In genomic region chr6:42175860-42176259, GRCh38 we compare ENCODE assay signal across 13 cellular contexts. TPM values are rescaled to one million over a fixed set of nuclear protein-coding genes. Genes with fewer than 3 reads are reported as not detected.
A peak's percentile ranks its signal among the peaks of the same experiment; 100 is the strongest.
DNase-seq lines count a peak whose midpoint lies in the region; ATAC-seq and TF ChIP-seq lines count a peak whose summit lies in the region.
"Had no signal": no experiment of that assay in that cellular context is flagged by ENCODE, and none has a peak within 500 bp of the region (broad histone marks: within the 10 kb centered on the region; RNA-seq: fewer than 3 reads in every experiment).

No MANE protein-coding gene starts in this region.

- no peaks in the 10 kb centered on the region for H3K9me3 Mint-ChIP-seq in type B pancreatic cell
- H3K9me3 Mint-ChIP-seq: activated naive CD8-positive, alpha-beta T cell treated with anti-CD3 and anti-CD28 coated beads, Interleukin-2, amount 10 ng/mL, durations not matched to agents 7 days and 5 days had no signal

- no peaks in the 10 kb centered on the region for H3K36me3 ChIP-seq in cardiac muscle cell
- no peaks in the 10 kb centered on the region for H3K36me3 ChIP-seq in OCI-LY7 (ENCODE audit: insufficient read depth, low read length)
- H3K36me3 ChIP-seq in upper lobe of left lung, result no peaks in the 10 kb centered on the region
- H3K36me3 ChIP-seq: tibial nerve had no signal

- no peak overlapping the region for H2AFZ ChIP-seq in OCI-LY7 (ENCODE audit: low read length)

- H3K27me3 ChIP-seq in cardiac muscle cell (no peaks in the 10 kb centered on the region), upper lobe of left lung (no peaks in the 10 kb centered on the region)

- H3K27ac ChIP-seq in cardiac muscle cell (no peak overlapping the region), OCI-LY7 (ENCODE audit: low read depth, low read length, poor library complexity, severe bottlenecking) (no peak overlapping the region), upper lobe of left lung (no peak overlapping the region)
- H3K27ac ChIP-seq: coronary artery, tibial nerve had no signal

- H3K79me2 ChIP-seq in OCI-LY7 (ENCODE audit: insufficient read depth, low read depth, low read length), result no peaks in the 10 kb centered on the region

- H3K27ac Mint-ChIP-seq in type B pancreatic cell, result no peak overlapping the region
- H3K27ac Mint-ChIP-seq: activated naive CD8-positive, alpha-beta T cell treated with anti-CD3 and anti-CD28 coated beads, Interleukin-2, amount 10 ng/mL, durations not matched to agents 7 days and 5 days had no signal

- H3K9me3 ChIP-seq in cardiac muscle cell (ENCODE audit: low read depth) (no peaks in the 10 kb centered on the region), OCI-LY7 (ENCODE audit: low read length) (no peaks in the 10 kb centered on the region), upper lobe of left lung (no peaks in the 10 kb centered on the region)
- H3K9me3 ChIP-seq: tibial nerve had no signal

- POLR2A ChIA-PET in OCI-LY7 (lab: Charles Lee), result interaction anchor here (0.7 kb wide), 2 partner anchors 67 to 299 kb away, joined by 3 to 6 read pairs; no protein-coding TSS in a partner anchor

- no peak for ATAC-seq in Right ventricle myocardium superior (ENCODE audit: poor library complexity)
- no peak for ATAC-seq in HG02623 (IDR thresholded peaks at IDR 0.05; ENCODE audit: unreplicated experiment)
- ATAC-seq in upper lobe of left lung (ENCODE audit: low FRiP score in 2 of 2), result no peak

- intact Hi-C loops in Right ventricle myocardium superior (cut with DNase I), result no loop called here
- intact Hi-C loops in OCI-LY7 (cut with micrococcal nuclease; ENCODE audit: unreplicated experiment), result no loop called here

- no peak for TF ChIP-seq POLR2A in upper lobe of left lung (IDR thresholded peaks at IDR 0.05)

- peak; percentile 30 for TF ChIP-seq CTCF in cardiac muscle cell (IDR thresholded peaks at IDR 0.05; ENCODE audit: low read depth, low read length)
- peak; percentile 69 for TF ChIP-seq CTCF in OCI-LY7 (conservative IDR thresholded peaks at IDR 0.05; ENCODE audit: low read length)
- TF ChIP-seq CTCF in epithelial cell of proximal tubule (conservative IDR thresholded peaks at IDR 0.05; ENCODE audit: low read depth, low read length), result peak; percentile 47
- peak; percentile 38 for TF ChIP-seq CTCF in type B pancreatic cell (conservative IDR thresholded peaks at IDR 0.05)
- no peak for TF ChIP-seq CTCF in upper lobe of left lung (IDR thresholded peaks at IDR 0.05)

- H3K4me3 ChIP-seq in cardiac muscle cell (no peak overlapping the region), OCI-LY7 (ENCODE audit: low read depth, low read length, poor library complexity, severe bottlenecking) (no peak overlapping the region), epithelial cell of proximal tubule (ENCODE audit: low read depth, low read length) (no peak overlapping the region), upper lobe of left lung (no peak overlapping the region)
- H3K4me3 ChIP-seq: coronary artery, tibial nerve had no signal

- no peak for TF ChIP-seq EP300 in upper lobe of left lung (IDR thresholded peaks at IDR 0.05)

- H3K36me3 Mint-ChIP-seq in type B pancreatic cell, result no peaks in the 10 kb centered on the region
- H3K36me3 Mint-ChIP-seq: activated naive CD8-positive, alpha-beta T cell treated with anti-CD3 and anti-CD28 coated beads, Interleukin-2, amount 10 ng/mL, durations not matched to agents 7 days and 5 days had no signal

- no peak overlapping the region for H3K4me3 Mint-ChIP-seq in type B pancreatic cell
- H3K4me3 Mint-ChIP-seq: activated naive CD8-positive, alpha-beta T cell treated with anti-CD3 and anti-CD28 coated beads, Interleukin-2, amount 10 ng/mL, durations not matched to agents 7 days and 5 days had no signal

- WGBS in upper lobe of left lung, 2 donors, result 76 to 81% methylated on average over 5 of the region's 5 CpGs

- no peaks in the 10 kb centered on the region for H3K9me2 ChIP-seq in OCI-LY7 (ENCODE audit: insufficient read depth, low read length)

- CTCF ChIA-PET in OCI-LY7 (lab: Charles Lee; ENCODE audit: unreplicated experiment), result no interaction called here

- no peaks in the 10 kb centered on the region for H4K20me1 ChIP-seq in OCI-LY7 (ENCODE audit: insufficient read depth, low read length)

- H3K4me1 Mint-ChIP-seq in type B pancreatic cell (ENCODE audit: unreplicated experiment), result no peaks in the 10 kb centered on the region

- no TSS peak for BruUV-seq in OCI-LY7 (replicated peaks; lab: Mats Ljungman, UMichigan)

- H3K27me3 Mint-ChIP-seq in type B pancreatic cell, result peaks cover 6% of the 10 kb centered on the region

- DNase-seq in cardiac muscle cell (ENCODE audit: low read depth in 1 of 2, low spot score in 1 of 2) (no peak), Right ventricle myocardium superior (no peak), OCI-LY7 (ENCODE audit: low spot score) (peak; percentile 18), epithelial cell of proximal tubule (ENCODE audit: low read depth) (no peak), type B pancreatic cell (ENCODE audit: extremely low spot score, unreplicated experiment) (no peak), upper lobe of left lung (no peak)
- DNase-seq in activated CD8-positive, alpha-beta memory T cell treated with anti-CD3 and anti-CD28 coated beads, Interleukin-2, amount 50 U/mL, for 48 hours, result no peak
- DNase-seq: activated naive CD8-positive, alpha-beta T cell treated with anti-CD3 and anti-CD28 coated beads, Interleukin-2, amount 10 ng/mL, durations not matched to agents 7 days and 5 days; stimulated activated CD8-positive, alpha-beta memory T cell treated with anti-CD3 and anti-CD28 coated beads, Interleukin-4, amount 100 ng/mL, for 48 hours had no signal

- H3K4me2 ChIP-seq in OCI-LY7 (ENCODE audit: low read length), result no peak overlapping the region

- H3K4me1 ChIP-seq in cardiac muscle cell (ENCODE audit: low read depth), result no peaks in the 10 kb centered on the region
- H3K4me1 ChIP-seq in OCI-LY7 (ENCODE audit: insufficient read depth, low read length, poor library complexity, severe bottlenecking), result no peaks in the 10 kb centered on the region
- peaks cover 0 to 3% (median 0%) of the 10 kb centered on the region in 4 donors for H3K4me1 ChIP-seq in upper lobe of left lung

RNA-seq across cellular contexts. Expression of gene GUCA1A, which starts 2.7 kb away (rescaled TPM):
- total RNA-seq in cardiac muscle cell (0.25 and 0.63 TPM in 2 replicates), Right ventricle myocardium superior (not detected), OCI-LY7 (2022) (not detected in 2 replicates), epithelial cell of proximal tubule (1.4 and 2.2 TPM in 2 replicates), type B pancreatic cell (ENCODE audit: low replicate concordance) (0.41 and 0.57 TPM in 2 replicates), upper lobe of left lung (not detected)
- polyA plus RNA-seq in cardiac muscle cell, result 0.75 and 1.1 TPM in 2 replicates
- total RNA-seq in OCI-LY7 (2014; rRNA removed; shearing (Covaris generic)), result not detected in 2 replicates
- total RNA-seq: activated naive CD8-positive, alpha-beta T cell treated with anti-CD3 and anti-CD28 coated beads, Interleukin-2, amount 10 ng/mL, durations not matched to agents 7 days and 5 days; posterior vena cava; tibial nerve had no signal

RNA-seq across cellular contexts. Expression of gene GUCA1B, which starts 18.9 kb away (rescaled TPM):
- total RNA-seq in cardiac muscle cell, result 0.81 and 1.3 TPM in 2 replicates
- 1.0 TPM in 1 of 2 replicates, not detected in the other for polyA plus RNA-seq in cardiac muscle cell
- total RNA-seq in Right ventricle myocardium superior, result 0.46 TPM
- 1.4 and 1.9 TPM in 2 replicates for total RNA-seq in OCI-LY7 (2014; rRNA removed; shearing (Covaris generic))
- total RNA-seq in OCI-LY7 (2022), result 3.0 and 4.3 TPM in 2 replicates
- total RNA-seq in epithelial cell of proximal tubule, result 0.07 and 0.17 TPM in 2 replicates
- 0.67 and 1.1 TPM in 2 replicates for total RNA-seq in type B pancreatic cell (ENCODE audit: low replicate concordance)
- total RNA-seq in upper lobe of left lung, result 10 to 100 TPM in 1 of 6 donors, 1 to 10 TPM in 3, under 1 TPM in 1, not detected in 1; 0.76 to 10.5 (median 1.3) TPM

RNA-seq across cellular contexts. Expression of gene C6orf132, which starts 33.4 kb away (rescaled TPM):
- total RNA-seq in cardiac muscle cell, result 1.7 and 2.7 TPM in 2 replicates
- polyA plus RNA-seq in cardiac muscle cell, result 0.49 and 0.56 TPM in 2 replicates
- total RNA-seq in Right ventricle myocardium superior, result 1.9 TPM
- total RNA-seq in OCI-LY7 (2014; rRNA removed; shearing (Covaris generic)), result 0.03 TPM in 2 replicates
- not detected in 2 replicates for total RNA-seq in OCI-LY7 (2022)
- 15.3 and 19.8 TPM in 2 replicates for total RNA-seq in epithelial cell of proximal tubule
- total RNA-seq in type B pancreatic cell (ENCODE audit: low replicate concordance), result 22.9 and 56.4 TPM in 2 replicates
- total RNA-seq in upper lobe of left lung, result 10 to 100 TPM in 5 of 6 donors, 1 to 10 TPM in 1; 9.4 to 26.3 (median 17.0) TPM

RNA-seq across cellular contexts. Expression of gene MRPS10, which starts 41.8 kb away (rescaled TPM):
- total RNA-seq in cardiac muscle cell, result 15.8 and 20.6 TPM in 2 replicates
- polyA plus RNA-seq in cardiac muscle cell, result 37.8 and 39.8 TPM in 2 replicates
- 57.0 TPM for total RNA-seq in Right ventricle myocardium superior
- 25.1 and 25.8 TPM in 2 replicates for total RNA-seq in OCI-LY7 (2014; rRNA removed; shearing (Covaris generic))
- total RNA-seq in OCI-LY7 (2022), result 44.6 and 45.0 TPM in 2 replicates
- 40.3 and 62.9 TPM in 2 replicates for total RNA-seq in epithelial cell of proximal tubule
- 27.3 and 29.0 TPM in 2 replicates for total RNA-seq in type B pancreatic cell (ENCODE audit: low replicate concordance)
- 10 to 100 TPM in 5 of 6 donors, 1 to 10 TPM in 1; 9.2 to 32.4 (median 21.2) TPM for total RNA-seq in upper lobe of left lung

Comparison
In these comparisons a context has a peak if more than half of its experiments do, and no peak if none do; other contexts are left out.
1. CTCF ChIP-seq: peak in cardiac muscle cell (single experiment), OCI-LY7 (single experiment), epithelial cell of proximal tubule (single experiment) and type B pancreatic cell (single experiment); none in upper lobe of left lung (0 of 6).